1 cellular context compared by ENCODE assay signal in the genomic region with DNA sequence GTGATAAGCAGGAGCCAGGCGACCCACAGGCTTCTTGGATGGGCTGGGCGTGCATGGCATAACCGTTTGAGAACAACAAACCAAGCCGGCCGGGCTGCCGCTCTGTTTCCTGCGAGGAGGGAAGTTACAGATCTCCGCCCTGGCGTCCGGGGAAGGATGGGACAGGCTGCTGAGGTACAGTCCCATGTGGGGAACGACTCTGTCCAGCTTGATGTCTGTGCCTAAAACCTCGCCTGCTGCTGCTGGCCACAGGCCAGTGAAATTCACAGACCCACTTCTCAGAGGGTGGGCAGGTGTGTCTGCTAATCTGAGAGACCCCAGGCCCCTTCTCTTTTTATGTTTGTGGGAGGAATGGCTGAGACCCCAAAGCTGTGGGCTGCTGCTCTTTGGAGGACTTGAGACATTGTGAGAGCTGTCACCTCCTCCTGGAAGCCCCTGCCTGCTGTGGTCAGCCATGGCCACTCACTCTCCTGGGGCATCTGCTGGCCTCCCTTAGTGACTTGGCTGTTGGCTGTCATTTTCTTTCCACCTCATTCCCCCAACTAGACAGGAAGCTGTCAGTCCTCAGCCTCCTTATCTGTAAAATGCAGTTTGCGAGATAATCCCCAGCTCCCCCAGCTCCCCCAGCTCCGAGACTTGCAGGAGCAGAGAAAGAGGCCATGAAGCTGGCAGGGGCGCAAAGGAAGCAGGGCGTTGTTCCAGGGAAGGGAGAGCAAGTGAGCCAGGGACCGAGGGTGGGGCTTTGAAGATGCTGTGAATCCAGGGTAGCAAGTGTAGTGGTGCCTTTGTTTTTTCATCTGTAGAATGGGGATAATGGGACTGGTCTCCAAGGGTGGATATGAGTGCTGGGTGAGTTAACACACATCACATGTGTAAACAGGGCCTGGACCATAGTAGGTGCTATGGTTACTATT.
TF ChIP-seq lines count a peak whose summit lies in the region.

No MANE protein-coding gene starts in this region.

TF ChIP-seq in HCT116, 20 proteins besides CTCF, POLR2A, EP300 and RAD21 (continued from another document):
- TF ChIP-seq, protein P1, sequence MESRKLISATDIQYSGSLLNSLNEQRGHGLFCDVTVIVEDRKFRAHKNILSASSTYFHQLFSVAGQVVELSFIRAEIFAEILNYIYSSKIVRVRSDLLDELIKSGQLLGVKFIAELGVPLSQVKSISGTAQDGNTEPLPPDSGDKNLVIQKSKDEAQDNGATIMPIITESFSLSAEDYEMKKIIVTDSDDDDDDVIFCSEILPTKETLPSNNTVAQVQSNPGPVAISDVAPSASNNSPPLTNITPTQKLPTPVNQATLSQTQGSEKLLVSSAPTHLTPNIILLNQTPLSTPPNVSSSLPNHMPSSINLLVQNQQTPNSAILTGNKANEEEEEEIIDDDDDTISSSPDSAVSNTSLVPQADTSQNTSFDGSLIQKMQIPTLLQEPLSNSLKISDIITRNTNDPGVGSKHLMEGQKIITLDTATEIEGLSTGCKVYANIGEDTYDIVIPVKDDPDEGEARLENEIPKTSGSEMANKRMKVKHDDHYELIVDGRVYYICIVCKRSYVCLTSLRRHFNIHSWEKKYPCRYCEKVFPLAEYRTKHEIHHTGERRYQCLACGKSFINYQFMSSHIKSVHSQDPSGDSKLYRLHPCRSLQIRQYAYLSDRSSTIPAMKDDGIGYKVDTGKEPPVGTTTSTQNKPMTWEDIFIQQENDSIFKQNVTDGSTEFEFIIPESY (IDR thresholded peaks at IDR 0.05; ENCODE audit: extremely low read depth, insufficient replicate concordance, low read length): no peak
